1 cellular context compared by ENCODE assay signal in the genomic region with DNA sequence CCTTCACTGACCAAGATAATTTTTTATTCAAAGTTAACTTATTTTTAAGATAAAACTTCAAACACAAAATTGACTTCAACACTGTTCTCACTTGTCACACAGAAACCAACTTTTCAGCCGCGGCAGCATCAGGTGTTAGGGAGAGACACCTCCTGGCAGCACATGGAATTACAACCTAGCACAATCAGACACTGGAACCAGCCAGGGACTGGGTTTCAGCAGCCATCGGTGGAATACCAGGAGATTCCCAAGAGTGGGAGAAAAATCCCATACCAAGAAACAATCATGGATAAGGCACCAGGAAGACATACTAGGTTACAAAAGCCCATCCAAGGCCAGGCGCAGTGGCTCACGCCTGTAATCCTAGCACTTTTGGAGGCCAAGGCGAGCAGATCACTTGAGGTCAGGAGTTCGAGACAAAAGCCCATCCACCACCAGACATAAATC.
TF ChIP-seq lines count a peak whose summit lies in the region.

No MANE protein-coding gene starts in this region.

TF ChIP-seq in HepG2, 621 proteins besides CTCF, POLR2A, EP300 and RAD21 (continued from another document and continues in another):
- TF ChIP-seq ZNF292 (CRISPR knock-in tag; IDR thresholded peaks at IDR 0.05; ENCODE audit: borderline replicate concordance, low read depth) (no peak), CHD2 (IDR thresholded peaks at IDR 0.05; ENCODE audit: low read depth, low read length) (no peak), HHEX (CRISPR knock-in tag; IDR thresholded peaks at IDR 0.05) (no peak), ZZZ3 (CRISPR knock-in tag; IDR thresholded peaks at IDR 0.05; ENCODE audit: borderline replicate concordance) (no peak), ZNF441 (CRISPR knock-in tag; IDR thresholded peaks at IDR 0.05; ENCODE audit: borderline replicate concordance) (peak; percentile 67; the same call in 1 of the 2 replicates), MEF2D (CRISPR knock-in tag; IDR thresholded peaks at IDR 0.05) (0 out of 2 replicates have a peak, but pooled peaks have one; percentile 21), PRMT3 (CRISPR knock-in tag; IDR thresholded peaks at IDR 0.05; ENCODE audit: borderline replicate concordance, low read depth) (no peak), SP140L (CRISPR knock-in tag; IDR thresholded peaks at IDR 0.05; ENCODE audit: borderline replicate concordance) (0 out of 2 replicates have a peak, but pooled peaks have one; percentile 20), NFATC3 (CRISPR knock-in tag; IDR thresholded peaks at IDR 0.05) (0 out of 2 replicates have a peak, but pooled peaks have one; percentile 37), JUND (CRISPR knock-in tag; IDR thresholded peaks at IDR 0.05) (no peak), ZNF780A (CRISPR knock-in tag; IDR thresholded peaks at IDR 0.05) (no peak), ZNF660 (CRISPR knock-in tag; IDR thresholded peaks at IDR 0.05; ENCODE audit: borderline replicate concordance, low read depth) (no peak), ZNF768 (CRISPR knock-in tag; IDR thresholded peaks at IDR 0.05) (no peak), NFIC (IDR thresholded peaks at IDR 0.05; ENCODE audit: low read length) (no peak), SMC3 (IDR thresholded peaks at IDR 0.05; ENCODE audit: low read length) (peak; percentile 100), HOXA5 (CRISPR knock-in tag; IDR thresholded peaks at IDR 0.05) (peak; percentile 78; the same call in 1 of the 2 replicates), SP5 (CRISPR knock-in tag; IDR thresholded peaks at IDR 0.05; ENCODE audit: borderline replicate concordance, low read depth) (peak; percentile 62; the same call in 1 of the 2 replicates), ZFP36L2 (CRISPR knock-in tag; IDR thresholded peaks at IDR 0.05) (no peak), ZEB1 (IDR thresholded peaks at IDR 0.05; ENCODE audit: insufficient replicate concordance, low read depth) (no peak), ZNF24 (IDR thresholded peaks at IDR 0.05) (0 out of 2 replicates have a peak, but pooled peaks have one; percentile 42), SAP130 (CRISPR knock-in tag; IDR thresholded peaks at IDR 0.05; ENCODE audit: low read depth) (peak; percentile 72), ZNF558 (CRISPR knock-in tag; IDR thresholded peaks at IDR 0.05; ENCODE audit: borderline replicate concordance) (no peak), BRCA1 (CRISPR knock-in tag; IDR thresholded peaks at IDR 0.05) (0 out of 2 replicates have a peak, but pooled peaks have one; percentile 45), HDAC2 (CRISPR knock-in tag; IDR thresholded peaks at IDR 0.05) (peak; percentile 49; the same call in 1 of the 2 replicates), ZKSCAN5 (CRISPR knock-in tag; IDR thresholded peaks at IDR 0.05) (no peak), HNRNPLL (IDR thresholded peaks at IDR 0.05; ENCODE audit: low read depth, low read length, poor library complexity, severe bottlenecking) (no peak)
- TF ChIP-seq, protein P1, sequence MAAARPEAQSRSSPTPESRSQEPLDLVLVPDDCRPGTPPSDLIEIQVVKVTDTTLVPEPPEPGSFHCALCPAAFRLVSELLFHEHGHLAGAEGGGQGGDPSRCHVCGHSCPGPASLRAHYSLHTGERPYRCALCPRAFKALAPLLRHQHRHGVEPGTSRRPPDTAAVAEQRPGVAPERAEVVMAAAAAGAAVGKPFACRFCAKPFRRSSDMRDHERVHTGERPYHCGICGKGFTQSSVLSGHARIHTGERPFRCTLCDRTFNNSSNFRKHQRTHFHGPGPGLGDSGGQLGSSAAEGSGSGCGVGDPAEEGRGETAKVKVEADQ (CRISPR knock-in tag; IDR thresholded peaks at IDR 0.05; ENCODE audit: borderline replicate concordance): 0 out of 2 replicates have a peak, but pooled peaks have one; percentile 75
- TF ChIP-seq, protein P2, sequence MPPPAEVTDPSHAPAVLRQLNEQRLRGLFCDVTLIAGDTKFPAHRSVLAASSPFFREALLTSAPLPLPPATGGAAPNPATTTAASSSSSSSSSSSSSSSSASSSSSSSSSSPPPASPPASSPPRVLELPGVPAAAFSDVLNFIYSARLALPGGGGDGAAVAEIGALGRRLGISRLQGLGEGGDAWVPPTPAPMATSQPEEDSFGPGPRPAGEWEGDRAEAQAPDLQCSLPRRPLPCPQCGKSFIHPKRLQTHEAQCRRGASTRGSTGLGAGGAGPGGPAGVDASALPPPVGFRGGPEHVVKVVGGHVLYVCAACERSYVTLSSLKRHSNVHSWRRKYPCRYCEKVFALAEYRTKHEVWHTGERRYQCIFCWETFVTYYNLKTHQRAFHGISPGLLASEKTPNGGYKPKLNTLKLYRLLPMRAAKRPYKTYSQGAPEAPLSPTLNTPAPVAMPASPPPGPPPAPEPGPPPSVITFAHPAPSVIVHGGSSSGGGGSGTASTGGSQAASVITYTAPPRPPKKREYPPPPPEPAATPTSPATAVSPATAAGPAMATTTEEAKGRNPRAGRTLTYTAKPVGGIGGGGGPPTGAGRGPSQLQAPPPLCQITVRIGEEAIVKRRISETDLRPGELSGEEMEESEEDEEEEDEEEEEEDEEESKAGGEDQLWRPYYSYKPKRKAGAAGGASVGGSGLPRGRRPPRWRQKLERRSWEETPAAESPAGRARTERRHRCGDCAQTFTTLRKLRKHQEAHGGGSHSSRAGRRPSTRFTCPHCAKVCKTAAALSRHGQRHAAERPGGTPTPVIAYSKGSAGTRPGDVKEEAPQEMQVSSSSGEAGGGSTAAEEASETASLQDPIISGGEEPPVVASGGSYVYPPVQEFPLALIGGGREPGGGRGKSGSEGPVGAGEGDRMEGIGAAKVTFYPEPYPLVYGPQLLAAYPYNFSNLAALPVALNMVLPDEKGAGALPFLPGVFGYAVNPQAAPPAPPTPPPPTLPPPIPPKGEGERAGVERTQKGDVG (CRISPR knock-in tag; IDR thresholded peaks at IDR 0.05; ENCODE audit: borderline replicate concordance): no peak
- TF ChIP-seq, protein P3, sequence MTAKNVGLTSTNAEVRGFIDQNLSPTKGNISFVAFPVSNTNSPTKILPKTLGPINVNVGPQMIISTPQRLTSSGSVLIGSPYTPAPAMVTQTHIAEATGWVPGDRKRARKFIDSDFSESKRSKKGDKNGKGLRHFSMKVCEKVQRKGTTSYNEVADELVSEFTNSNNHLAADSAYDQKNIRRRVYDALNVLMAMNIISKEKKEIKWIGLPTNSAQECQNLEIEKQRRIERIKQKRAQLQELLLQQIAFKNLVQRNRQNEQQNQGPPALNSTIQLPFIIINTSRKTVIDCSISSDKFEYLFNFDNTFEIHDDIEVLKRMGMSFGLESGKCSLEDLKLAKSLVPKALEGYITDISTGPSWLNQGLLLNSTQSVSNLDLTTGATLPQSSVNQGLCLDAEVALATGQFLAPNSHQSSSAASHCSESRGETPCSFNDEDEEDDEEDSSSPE (CRISPR knock-in tag; IDR thresholded peaks at IDR 0.05): no peak
- TF ChIP-seq, protein P4, sequence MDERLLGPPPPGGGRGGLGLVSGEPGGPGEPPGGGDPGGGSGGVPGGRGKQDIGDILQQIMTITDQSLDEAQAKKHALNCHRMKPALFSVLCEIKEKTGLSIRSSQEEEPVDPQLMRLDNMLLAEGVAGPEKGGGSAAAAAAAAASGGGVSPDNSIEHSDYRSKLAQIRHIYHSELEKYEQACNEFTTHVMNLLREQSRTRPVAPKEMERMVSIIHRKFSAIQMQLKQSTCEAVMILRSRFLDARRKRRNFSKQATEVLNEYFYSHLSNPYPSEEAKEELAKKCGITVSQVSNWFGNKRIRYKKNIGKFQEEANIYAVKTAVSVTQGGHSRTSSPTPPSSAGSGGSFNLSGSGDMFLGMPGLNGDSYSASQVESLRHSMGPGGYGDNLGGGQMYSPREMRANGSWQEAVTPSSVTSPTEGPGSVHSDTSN (CRISPR knock-in tag; IDR thresholded peaks at IDR 0.05): 0 out of 2 replicates have a peak, but pooled peaks have one; percentile 16
- TF ChIP-seq, protein P5, sequence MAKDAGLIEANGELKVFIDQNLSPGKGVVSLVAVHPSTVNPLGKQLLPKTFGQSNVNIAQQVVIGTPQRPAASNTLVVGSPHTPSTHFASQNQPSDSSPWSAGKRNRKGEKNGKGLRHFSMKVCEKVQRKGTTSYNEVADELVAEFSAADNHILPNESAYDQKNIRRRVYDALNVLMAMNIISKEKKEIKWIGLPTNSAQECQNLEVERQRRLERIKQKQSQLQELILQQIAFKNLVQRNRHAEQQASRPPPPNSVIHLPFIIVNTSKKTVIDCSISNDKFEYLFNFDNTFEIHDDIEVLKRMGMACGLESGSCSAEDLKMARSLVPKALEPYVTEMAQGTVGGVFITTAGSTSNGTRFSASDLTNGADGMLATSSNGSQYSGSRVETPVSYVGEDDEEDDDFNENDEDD (CRISPR knock-in tag; IDR thresholded peaks at IDR 0.05; ENCODE audit: borderline replicate concordance): 0 out of 2 replicates have a peak, but pooled peaks have one; percentile 14
- TF ChIP-seq, protein P6, sequence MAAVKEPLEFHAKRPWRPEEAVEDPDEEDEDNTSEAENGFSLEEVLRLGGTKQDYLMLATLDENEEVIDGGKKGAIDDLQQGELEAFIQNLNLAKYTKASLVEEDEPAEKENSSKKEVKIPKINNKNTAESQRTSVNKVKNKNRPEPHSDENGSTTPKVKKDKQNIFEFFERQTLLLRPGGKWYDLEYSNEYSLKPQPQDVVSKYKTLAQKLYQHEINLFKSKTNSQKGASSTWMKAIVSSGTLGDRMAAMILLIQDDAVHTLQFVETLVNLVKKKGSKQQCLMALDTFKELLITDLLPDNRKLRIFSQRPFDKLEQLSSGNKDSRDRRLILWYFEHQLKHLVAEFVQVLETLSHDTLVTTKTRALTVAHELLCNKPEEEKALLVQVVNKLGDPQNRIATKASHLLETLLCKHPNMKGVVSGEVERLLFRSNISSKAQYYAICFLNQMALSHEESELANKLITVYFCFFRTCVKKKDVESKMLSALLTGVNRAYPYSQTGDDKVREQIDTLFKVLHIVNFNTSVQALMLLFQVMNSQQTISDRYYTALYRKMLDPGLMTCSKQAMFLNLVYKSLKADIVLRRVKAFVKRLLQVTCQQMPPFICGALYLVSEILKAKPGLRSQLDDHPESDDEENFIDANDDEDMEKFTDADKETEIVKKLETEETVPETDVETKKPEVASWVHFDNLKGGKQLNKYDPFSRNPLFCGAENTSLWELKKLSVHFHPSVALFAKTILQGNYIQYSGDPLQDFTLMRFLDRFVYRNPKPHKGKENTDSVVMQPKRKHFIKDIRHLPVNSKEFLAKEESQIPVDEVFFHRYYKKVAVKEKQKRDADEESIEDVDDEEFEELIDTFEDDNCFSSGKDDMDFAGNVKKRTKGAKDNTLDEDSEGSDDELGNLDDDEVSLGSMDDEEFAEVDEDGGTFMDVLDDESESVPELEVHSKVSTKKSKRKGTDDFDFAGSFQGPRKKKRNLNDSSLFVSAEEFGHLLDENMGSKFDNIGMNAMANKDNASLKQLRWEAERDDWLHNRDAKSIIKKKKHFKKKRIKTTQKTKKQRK (IDR thresholded peaks at IDR 0.05; ENCODE audit: low read length): no peak
- TF ChIP-seq, protein P7, sequence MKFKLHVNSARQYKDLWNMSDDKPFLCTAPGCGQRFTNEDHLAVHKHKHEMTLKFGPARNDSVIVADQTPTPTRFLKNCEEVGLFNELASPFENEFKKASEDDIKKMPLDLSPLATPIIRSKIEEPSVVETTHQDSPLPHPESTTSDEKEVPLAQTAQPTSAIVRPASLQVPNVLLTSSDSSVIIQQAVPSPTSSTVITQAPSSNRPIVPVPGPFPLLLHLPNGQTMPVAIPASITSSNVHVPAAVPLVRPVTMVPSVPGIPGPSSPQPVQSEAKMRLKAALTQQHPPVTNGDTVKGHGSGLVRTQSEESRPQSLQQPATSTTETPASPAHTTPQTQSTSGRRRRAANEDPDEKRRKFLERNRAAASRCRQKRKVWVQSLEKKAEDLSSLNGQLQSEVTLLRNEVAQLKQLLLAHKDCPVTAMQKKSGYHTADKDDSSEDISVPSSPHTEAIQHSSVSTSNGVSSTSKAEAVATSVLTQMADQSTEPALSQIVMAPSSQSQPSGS (CRISPR knock-in tag; IDR thresholded peaks at IDR 0.05): peak; percentile 74
- TF ChIP-seq, protein P8, sequence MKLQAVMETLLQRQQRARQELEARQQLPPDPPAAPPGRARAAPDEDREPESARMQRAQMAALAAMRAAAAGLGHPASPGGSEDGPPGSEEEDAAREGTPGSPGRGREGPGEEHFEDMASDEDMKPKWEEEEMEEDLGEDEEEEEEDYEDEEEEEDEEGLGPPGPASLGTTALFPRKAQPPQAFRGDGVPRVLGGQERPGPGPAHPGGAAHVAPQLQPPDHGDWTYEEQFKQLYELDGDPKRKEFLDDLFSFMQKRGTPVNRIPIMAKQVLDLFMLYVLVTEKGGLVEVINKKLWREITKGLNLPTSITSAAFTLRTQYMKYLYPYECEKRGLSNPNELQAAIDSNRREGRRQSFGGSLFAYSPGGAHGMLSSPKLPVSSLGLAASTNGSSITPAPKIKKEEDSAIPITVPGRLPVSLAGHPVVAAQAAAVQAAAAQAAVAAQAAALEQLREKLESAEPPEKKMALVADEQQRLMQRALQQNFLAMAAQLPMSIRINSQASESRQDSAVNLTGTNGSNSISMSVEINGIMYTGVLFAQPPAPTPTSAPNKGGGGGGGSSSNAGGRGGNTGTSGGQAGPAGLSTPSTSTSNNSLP (IDR thresholded peaks at IDR 0.05; ENCODE audit: low read depth, low read length): peak; percentile 41; the same call in 1 of the 2 replicates
- TF ChIP-seq, protein P9, sequence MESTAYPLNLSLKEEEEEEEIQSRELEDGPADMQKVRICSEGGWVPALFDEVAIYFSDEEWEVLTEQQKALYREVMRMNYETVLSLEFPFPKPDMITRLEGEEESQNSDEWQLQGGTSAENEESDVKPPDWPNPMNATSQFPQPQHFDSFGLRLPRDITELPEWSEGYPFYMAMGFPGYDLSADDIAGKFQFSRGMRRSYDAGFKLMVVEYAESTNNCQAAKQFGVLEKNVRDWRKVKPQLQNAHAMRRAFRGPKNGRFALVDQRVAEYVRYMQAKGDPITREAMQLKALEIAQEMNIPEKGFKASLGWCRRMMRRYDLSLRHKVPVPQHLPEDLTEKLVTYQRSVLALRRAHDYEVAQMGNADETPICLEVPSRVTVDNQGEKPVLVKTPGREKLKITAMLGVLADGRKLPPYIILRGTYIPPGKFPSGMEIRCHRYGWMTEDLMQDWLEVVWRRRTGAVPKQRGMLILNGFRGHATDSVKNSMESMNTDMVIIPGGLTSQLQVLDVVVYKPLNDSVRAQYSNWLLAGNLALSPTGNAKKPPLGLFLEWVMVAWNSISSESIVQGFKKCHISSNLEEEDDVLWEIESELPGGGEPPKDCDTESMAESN (CRISPR knock-in tag; conservative IDR thresholded peaks at IDR 0.05): no peak
- TF ChIP-seq, protein P10, sequence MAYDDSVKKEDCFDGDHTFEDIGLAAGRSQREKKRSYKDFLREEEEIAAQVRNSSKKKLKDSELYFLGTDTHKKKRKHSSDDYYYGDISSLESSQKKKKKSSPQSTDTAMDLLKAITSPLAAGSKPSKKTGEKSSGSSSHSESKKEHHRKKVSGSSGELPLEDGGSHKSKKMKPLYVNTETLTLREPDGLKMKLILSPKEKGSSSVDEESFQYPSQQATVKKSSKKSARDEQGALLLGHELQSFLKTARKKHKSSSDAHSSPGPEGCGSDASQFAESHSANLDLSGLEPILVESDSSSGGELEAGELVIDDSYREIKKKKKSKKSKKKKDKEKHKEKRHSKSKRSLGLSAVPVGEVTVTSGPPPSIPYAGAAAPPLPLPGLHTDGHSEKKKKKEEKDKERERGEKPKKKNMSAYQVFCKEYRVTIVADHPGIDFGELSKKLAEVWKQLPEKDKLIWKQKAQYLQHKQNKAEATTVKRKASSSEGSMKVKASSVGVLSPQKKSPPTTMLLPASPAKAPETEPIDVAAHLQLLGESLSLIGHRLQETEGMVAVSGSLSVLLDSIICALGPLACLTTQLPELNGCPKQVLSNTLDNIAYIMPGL (CRISPR knock-in tag; IDR thresholded peaks at IDR 0.05; ENCODE audit: borderline replicate concordance in 1 of 2, low read depth in 1 of 2): peak; percentile 63 to 76; a peak in 2 of 4 replicates
- TF ChIP-seq, protein P11, sequence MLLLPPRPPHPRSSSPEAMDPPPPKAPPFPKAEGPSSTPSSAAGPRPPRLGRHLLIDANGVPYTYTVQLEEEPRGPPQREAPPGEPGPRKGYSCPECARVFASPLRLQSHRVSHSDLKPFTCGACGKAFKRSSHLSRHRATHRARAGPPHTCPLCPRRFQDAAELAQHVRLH (CRISPR knock-in tag; IDR thresholded peaks at IDR 0.05; ENCODE audit: borderline replicate concordance, low read depth): peak; percentile 81; the same call in 1 of the 2 replicates
